10 cellular contexts compared by ENCODE assay signal in the genomic region with DNA sequence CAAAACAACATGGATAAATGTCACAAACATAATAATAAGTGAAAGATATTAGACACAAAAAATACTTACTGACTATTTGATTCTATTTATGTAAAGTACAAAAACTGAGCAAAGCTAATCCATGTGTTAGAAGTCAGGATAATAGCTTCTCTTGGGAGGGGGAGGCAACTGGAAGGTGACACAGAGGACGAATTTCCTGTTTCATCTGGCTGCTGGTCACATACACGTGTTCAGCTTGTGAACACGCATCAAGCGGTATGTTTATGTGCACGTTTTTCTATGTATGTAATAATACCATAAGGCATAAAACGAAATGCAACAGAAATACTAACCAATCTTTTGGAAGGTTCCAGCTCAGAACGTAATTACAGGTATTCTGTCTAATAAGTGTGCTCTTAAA. TPM values are rescaled to one million over a fixed set of nuclear protein-coding genes. Genes with fewer than 3 reads are reported as not detected.
A peak's percentile ranks its signal among the peaks of the same experiment; 100 is the strongest.
DNase-seq lines count a peak whose midpoint lies in the region; ATAC-seq lines count a peak whose summit lies in the region.
"Had no signal": no experiment of that assay in that cellular context is flagged by ENCODE, and none has a peak within 500 bp of the region (broad histone marks: within the 10 kb centered on the region; RNA-seq: fewer than 3 reads in every experiment).

No MANE protein-coding gene starts in this region.

- DNase-seq in SHP77 (lab: John Stamatoyannopoulos, UW) (peak; percentile 10 to 19), SHP77 treated with DMSO at 0.1 percent for 48 hours (lab: John Stamatoyannopoulos, UW) (no peak), NCI-H748 (lab: John Stamatoyannopoulos, UW; ENCODE audit: unreplicated experiment) (peak; percentile 71), dermis microvascular lymphatic vessel endothelial cell (ENCODE audit: low read depth in 2 of 2) (peak; percentile 53 to 81)
- DNase-seq: Calu3; CD8-positive, alpha-beta T cell; GF-D8; H9 had no signal

- ATAC-seq in HG03439 (IDR thresholded peaks at IDR 0.05; ENCODE audit: unreplicated experiment) (no peak), GM21381 (IDR thresholded peaks at IDR 0.05; ENCODE audit: unreplicated experiment) (no peak)
- ATAC-seq: CD8-positive, alpha-beta T cell had no signal

RNA-seq across cellular contexts. Expression of a gene that starts 54.3 kb away (rescaled TPM):
- total RNA-seq in dermis microvascular lymphatic vessel endothelial cell = 3.7 and 4.2 TPM in 2 replicates

RNA-seq across cellular contexts. Expression of a gene that starts 55.3 kb away (rescaled TPM):
- 2.3 and 2.6 TPM in 2 replicates for total RNA-seq in dermis microvascular lymphatic vessel endothelial cell
